22 cellular contexts compared by ENCODE assay signal in genomic region chr5:61344187-61344944, GRCh38. TPM values are rescaled to one million over a fixed set of nuclear protein-coding genes. Genes with fewer than 3 reads are reported as not detected.
DNase-seq lines count a peak whose midpoint lies in the region; ATAC-seq, FAIRE-seq and TF ChIP-seq lines count a peak whose summit lies in the region.
"Had no signal": no experiment of that assay in that cellular context is flagged by ENCODE, and none has a peak within 500 bp of the region (broad histone marks: within the 10 kb centered on the region; RNA-seq: fewer than 3 reads in every experiment).

No MANE protein-coding gene starts in this region.

- no peaks in the 10 kb centered on the region for H3K36me3 Mint-ChIP-seq in immature natural killer cell

- no peak overlapping the region for H3K4me3 ChIP-seq in adrenal gland
- no peak overlapping the region for H3K4me3 ChIP-seq in pancreas
- no peak overlapping the region for H3K4me3 ChIP-seq in foreskin fibroblast (ENCODE audit: low read depth in 1 of 2, low read length in 2 of 2)
- H3K4me3 ChIP-seq: K562, skin epidermis had no signal

- H3K36me3 ChIP-seq in adrenal gland (replicated peaks in 1 of 2) = no peaks in the 10 kb centered on the region
- no peaks in the 10 kb centered on the region for H3K36me3 ChIP-seq in pancreas

- no peaks in the 10 kb centered on the region for H3K9me3 Mint-ChIP-seq in immature natural killer cell
- H3K9me3 Mint-ChIP-seq: activated CD4-positive, alpha-beta T cell treated with anti-CD3 and anti-CD28 coated beads, Interleukin-2, amount 10 ng/mL, durations not matched to agents 7 days and 5 days; central memory CD8-positive, alpha-beta T cell; effector memory CD8-positive, alpha-beta T cell had no signal

- intact Hi-C loops in adrenal gland (cut with DNase I) = no loop called here
- intact Hi-C loops in pancreas (cut with DNase I) = loop anchor here in 1 of 3 donors (10.0 kb wide), 2 partner anchors 50 to 310 kb away; no protein-coding TSS in a partner anchor

- H3K27ac Mint-ChIP-seq in immature natural killer cell = peak overlapping the region in 4 of 6 donors; percentile 25 to 74 (median 60)
- H3K27ac Mint-ChIP-seq: activated CD4-positive, alpha-beta T cell treated with anti-CD3 and anti-CD28 coated beads, Interleukin-2, amount 10 ng/mL, durations not matched to agents 7 days and 5 days; effector memory CD8-positive, alpha-beta T cell had no signal

- TF ChIP-seq CTCF in adrenal gland (IDR thresholded peaks at IDR 0.05) (no peak), pancreas (IDR thresholded peaks at IDR 0.05) (no peak), foreskin fibroblast (IDR thresholded peaks at IDR 0.05; ENCODE audit: low read depth, low read length) (no peak)

- DNase-seq in LHCN-M2 (ENCODE audit: low read depth) = peak; percentile 57
- DNase-seq in adrenal gland = peak; percentile 43 to 82 (median 60)
- no peak for DNase-seq in immature natural killer cell
- DNase-seq in pancreas = peak in 3 of 6 donors; percentile 28 to 69 (median 57)
- DNase-seq in foreskin melanocyte = no peak
- no peak for DNase-seq in activated naive CD4-positive, alpha-beta T cell treated with anti-CD3 and anti-CD28 coated beads, Interleukin-2, amount 50 U/mL, for 16 hours
- DNase-seq in foreskin fibroblast = no peak
- DNase-seq: activated CD4-positive, alpha-beta T cell treated with anti-CD3 and anti-CD28 coated beads, Interleukin-2, amount 10 ng/mL, durations not matched to agents 7 days and 5 days; activated CD8-positive, alpha-beta memory T cell treated with anti-CD3 and anti-CD28 coated beads, Interleukin-2, amount 50 U/mL, for 4 hours; activated effector memory CD4-positive, alpha-beta T cell treated with Interleukin-2 at 50 U/mL for 16 hours; effector memory CD8-positive, alpha-beta T cell; H7; MV-4-11; NCI-H1930; NCI-H526; OCI-M1; stimulated activated CD4-positive, alpha-beta T cell treated with anti-CD3 and anti-CD28 coated beads, Interleukin-4, amount 100 ng/mL, for 24 hours had no signal

- H3K4me3 Mint-ChIP-seq in immature natural killer cell = peak overlapping the region in 2 of 5 donors; percentile 6 to 49
- H3K4me3 Mint-ChIP-seq: activated CD4-positive, alpha-beta T cell treated with anti-CD3 and anti-CD28 coated beads, Interleukin-2, amount 10 ng/mL, durations not matched to agents 7 days and 5 days; central memory CD8-positive, alpha-beta T cell; effector memory CD8-positive, alpha-beta T cell had no signal

- no peak for TF ChIP-seq POLR2A in adrenal gland (IDR thresholded peaks at IDR 0.05)

- H3K4me1 ChIP-seq in adrenal gland (replicated peaks in 1 of 2) = peaks cover 0 to 66% of the 10 kb centered on the region in 2 donors
- peaks cover 10 to 28% (median 17%) of the 10 kb centered on the region in 3 donors for H3K4me1 ChIP-seq in pancreas

- FAIRE-seq in pancreas (lab: Jason Lieb, UNC) = no peak
- FAIRE-seq: D721Med, K562 had no signal

- 44 to 48% (median 47%) methylated on average over 6 of the region's 6 CpGs for WGBS in adrenal gland, 4 donors
- 45 to 50% methylated on average over 6 of the region's 6 CpGs for WGBS in pancreas, 2 donors

- H3K27me3 Mint-ChIP-seq in immature natural killer cell (ENCODE audit: low read depth in 3 of 3) = peaks cover 0 to 7% (median 6%) of the 10 kb centered on the region in 3 donors
- H3K27me3 Mint-ChIP-seq: activated CD4-positive, alpha-beta T cell treated with anti-CD3 and anti-CD28 coated beads, Interleukin-2, amount 10 ng/mL, durations not matched to agents 7 days and 5 days; central memory CD8-positive, alpha-beta T cell; effector memory CD8-positive, alpha-beta T cell had no signal

- no peaks in the 10 kb centered on the region for H3K9me3 ChIP-seq in adrenal gland (replicated peaks in 1 of 3)
- H3K9me3 ChIP-seq in pancreas = no peaks in the 10 kb centered on the region

- H3K27me3 ChIP-seq in adrenal gland = no peaks in the 10 kb centered on the region
- no peaks in the 10 kb centered on the region for H3K27me3 ChIP-seq in pancreas

- peaks cover 17 to 47% of the 10 kb centered on the region in 2 donors for H3K4me1 Mint-ChIP-seq in immature natural killer cell
- H3K4me1 Mint-ChIP-seq: activated CD4-positive, alpha-beta T cell treated with anti-CD3 and anti-CD28 coated beads, Interleukin-2, amount 10 ng/mL, durations not matched to agents 7 days and 5 days had no signal

- H3K27ac ChIP-seq in adrenal gland (no peak overlapping the region), pancreas (no peak overlapping the region)
- H3K27ac ChIP-seq: skin epidermis had no signal

- ATAC-seq in pancreas (peak in 3 of 4 donors; percentile 57 to 66 (median 59)), GM21717 (IDR thresholded peaks at IDR 0.05; ENCODE audit: unreplicated experiment) (no peak)
- ATAC-seq: effector memory CD8-positive, alpha-beta T cell; K562 had no signal

RNA-seq across cellular contexts. Expression of gene ZSWIM6, which starts 12.3 kb away (rescaled TPM):
- total RNA-seq in LHCN-M2 (2014; rRNA removed) (10.0 and 12.1 TPM in 2 replicates), adrenal gland (10 to 100 TPM in 5 of 8 donors, 1 to 10 TPM in 3; 6.6 to 14.6 (median 10.7) TPM), pancreas (10 to 100 TPM in 1 of 6 donors, 1 to 10 TPM in 5; 5.8 to 12.9 (median 6.2) TPM)
- polyA plus RNA-seq in LHCN-M2 (2012) = 10.5 TPM
- polyA plus RNA-seq in adrenal gland (1 to 10 TPM; 7.3 to 8.3 (median 8.2) TPM), immature natural killer cell (under 1 TPM; 0.40 to 0.76 (median 0.43) TPM), pancreas (1 to 10 TPM; 3.6 to 6.6 TPM)

Comparison
In these comparisons a context has a peak if more than half of its experiments do, and no peak if none do; other contexts are left out.
1. DNase-seq: peak in LHCN-M2 (single experiment) and adrenal gland (7 of 7); none in immature natural killer cell (0 of 3), foreskin melanocyte (single experiment), activated naive CD4-positive, alpha-beta T cell treated with anti-CD3 and anti-CD28 coated beads, Interleukin-2, amount 50 U/mL, for 16 hours (single experiment) and foreskin fibroblast (0 of 2).